In genomic region chr12:15732341-15733061, GRCh38 we compare ENCODE assay signal across 12 cellular contexts. TPM values are rescaled to one million over a fixed set of nuclear protein-coding genes. Genes with fewer than 3 reads are reported as not detected.
DNase-seq lines count a peak whose midpoint lies in the region; ATAC-seq and TF ChIP-seq lines count a peak whose summit lies in the region.
"Had no signal": no experiment of that assay in that cellular context is flagged by ENCODE, and none has a peak within 500 bp of the region (broad histone marks: within the 10 kb centered on the region; RNA-seq: fewer than 3 reads in every experiment).

No MANE protein-coding gene starts in this region.

- peaks cover 19% of the 10 kb centered on the region for H3K27me3 Mint-ChIP-seq in stimulated activated memory B cell treated with anti-CD40 and anti-IgM and Interleukin-4, amounts not matched to agents 10 μg/mL and 1 μg/mL and 100 μg/mL, for 72 hours

- H3K9me3 ChIP-seq in left ventricle myocardium inferior (replicated peaks) (no peaks in the 10 kb centered on the region), WERI-Rb-1 (ENCODE audit: severe bottlenecking) (no peaks in the 10 kb centered on the region)

- intact Hi-C loops in left ventricle myocardium inferior (cut with micrococcal nuclease) = no loop called here

- peak; percentile 76 for ATAC-seq in GM21423 (IDR thresholded peaks at IDR 0.05; ENCODE audit: unreplicated experiment)
- peak; percentile 63 for ATAC-seq in HG03520 (IDR thresholded peaks at IDR 0.05; ENCODE audit: unreplicated experiment)
- no peak for ATAC-seq in stimulated activated memory B cell treated with anti-CD40 and anti-IgM and Interleukin-4, amounts not matched to agents 10 μg/mL and 1 μg/mL and 100 μg/mL, for 72 hours

- H3K36me3 ChIP-seq in left ventricle myocardium inferior = no peaks in the 10 kb centered on the region
- no peaks in the 10 kb centered on the region for H3K36me3 ChIP-seq in WERI-Rb-1

- DNase-seq in AG20443 (ENCODE audit: low spot score) (peak; percentile 28), left ventricle myocardium inferior (no peak), WERI-Rb-1 (no peak), NCI-H1048 (lab: John Stamatoyannopoulos, UW) (no peak), NCI-H146 treated with DMSO at 0.1 percent for 48 hours (lab: John Stamatoyannopoulos, UW; ENCODE audit: unreplicated experiment) (no peak)
- DNase-seq: activated naive CD8-positive, alpha-beta T cell treated with anti-CD3 and anti-CD28 coated beads for 36 hours; NCI-H748 treated with DMSO at 0.1 percent for 48 hours had no signal

- no peaks in the 10 kb centered on the region for H3K9me3 Mint-ChIP-seq in stimulated activated memory B cell treated with anti-CD40 and anti-IgM and Interleukin-4, amounts not matched to agents 10 μg/mL and 1 μg/mL and 100 μg/mL, for 72 hours
- H3K9me3 Mint-ChIP-seq: activated naive CD8-positive, alpha-beta T cell treated with anti-CD3 and anti-CD28 coated beads for 36 hours had no signal

- H3K27me3 ChIP-seq in left ventricle myocardium inferior (ENCODE audit: low read depth) (no peaks in the 10 kb centered on the region), WERI-Rb-1 (ENCODE audit: insufficient read depth, low read depth, severe bottlenecking) (no peaks in the 10 kb centered on the region)

- TF ChIP-seq CTCF in left ventricle myocardium inferior (IDR thresholded peaks at IDR 0.05; ENCODE audit: borderline replicate concordance) = no peak
- TF ChIP-seq CTCF in WERI-Rb-1 (IDR thresholded peaks at IDR 0.05; ENCODE audit: low read depth, low read length) = no peak

- H3K4me1 Mint-ChIP-seq in stimulated activated memory B cell treated with anti-CD40 and anti-IgM and Interleukin-4, amounts not matched to agents 10 μg/mL and 1 μg/mL and 100 μg/mL, for 72 hours = no peaks in the 10 kb centered on the region
- H3K4me1 Mint-ChIP-seq: activated naive CD8-positive, alpha-beta T cell treated with anti-CD3 and anti-CD28 coated beads for 36 hours had no signal

- H3K4me3 ChIP-seq in left ventricle myocardium inferior (no peak overlapping the region), WERI-Rb-1 (ENCODE audit: low read depth, low read length) (no peak overlapping the region)

- no peaks in the 10 kb centered on the region for H3K36me3 Mint-ChIP-seq in stimulated activated memory B cell treated with anti-CD40 and anti-IgM and Interleukin-4, amounts not matched to agents 10 μg/mL and 1 μg/mL and 100 μg/mL, for 72 hours
- H3K36me3 Mint-ChIP-seq: activated naive CD8-positive, alpha-beta T cell treated with anti-CD3 and anti-CD28 coated beads for 36 hours had no signal

- H3K4me3 Mint-ChIP-seq in stimulated activated memory B cell treated with anti-CD40 and anti-IgM and Interleukin-4, amounts not matched to agents 10 μg/mL and 1 μg/mL and 100 μg/mL, for 72 hours = no peak overlapping the region
- H3K4me3 Mint-ChIP-seq: activated naive CD8-positive, alpha-beta T cell treated with anti-CD3 and anti-CD28 coated beads for 36 hours; neural crest cell had no signal

- H3K4me1 ChIP-seq in left ventricle myocardium inferior = peaks cover 4% of the 10 kb centered on the region

- H3K27ac ChIP-seq in left ventricle myocardium inferior (replicated peaks) = peak overlapping the region; percentile 33
- no peak overlapping the region for H3K27ac ChIP-seq in WERI-Rb-1
- H3K27ac ChIP-seq: VCaP had no signal

- no peak overlapping the region for H3K27ac Mint-ChIP-seq in stimulated activated memory B cell treated with anti-CD40 and anti-IgM and Interleukin-4, amounts not matched to agents 10 μg/mL and 1 μg/mL and 100 μg/mL, for 72 hours
- H3K27ac Mint-ChIP-seq: activated naive CD8-positive, alpha-beta T cell treated with anti-CD3 and anti-CD28 coated beads for 36 hours had no signal

RNA-seq across cellular contexts. Expression of gene EPS8, which starts 56.7 kb away (rescaled TPM):
- 18.9 TPM for total RNA-seq in left ventricle myocardium inferior
